In the genomic region with DNA sequence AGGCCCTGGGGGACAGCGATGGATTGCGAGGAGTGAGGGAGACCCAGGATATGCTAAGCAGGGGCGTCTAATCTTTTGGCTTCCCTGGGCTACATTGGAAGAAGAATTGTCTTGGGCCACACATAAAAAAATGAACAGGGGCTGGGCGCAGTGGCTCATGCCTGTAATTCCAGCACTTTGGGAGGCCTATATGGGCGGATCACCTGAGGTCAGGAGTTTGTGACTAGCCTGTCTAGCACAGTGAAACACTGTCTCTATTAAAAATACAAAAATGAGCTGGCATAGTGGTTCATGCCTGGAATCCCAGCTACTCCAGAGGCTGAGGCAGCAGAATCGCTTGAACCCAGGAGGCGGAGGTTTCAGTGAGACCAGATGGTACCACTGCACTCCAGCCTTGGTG, we compare ENCODE assay signal across 39 cellular contexts. TPM values are rescaled to one million over a fixed set of nuclear protein-coding genes. Genes with fewer than 3 reads are reported as not detected.
"Had no signal": no experiment of that assay in that cellular context is flagged by ENCODE, and none has a peak within 500 bp of the region (broad histone marks: within the 10 kb centered on the region; RNA-seq: fewer than 3 reads in every experiment).

No MANE protein-coding gene starts in this region.

- H3K9ac ChIP-seq: KMS-11 had no signal

- H3K27ac ChIP-seq: KMS-11 had no signal

- H3K4me2 ChIP-seq: KMS-11 had no signal

- H3K36me3 ChIP-seq: MG63 had no signal

- H3K9me3 ChIP-seq: MG63 had no signal

- H3K4me3 ChIP-seq: MG63 had no signal

- DNase-seq: Karpas-422, Kasumi-1, KG1, MG63, MM.1S, MV-4-11, NCI-H1048, NCI-H1092, NCI-H1092 treated with DMSO at 0.1 percent for 48 hours, NCI-H1105, NCI-H1105 treated with DMSO at 0.1 percent for 48 hours, NCI-H1417, NCI-H1417 treated with DMSO at 0.1 percent for 48 hours, NCI-H1436, NCI-H1436 treated with DMSO at 0.1 percent for 48 hours, NCI-H146, NCI-H1694, NCI-H1694 treated with DMSO at 0.1 percent for 48 hours, NCI-H187, NCI-H187 treated with DMSO at 0.1 percent for 48 hours, NCI-H1930, NCI-H2029, NCI-H2029 treated with DMSO at 0.1 percent for 48 hours, NCI-H2081, NCI-H2081 treated with DMSO at 0.1 percent for 48 hours, NCI-H2107, NCI-H2171, NCI-H2171 treated with DMSO at 0.1 percent for 48 hours, NCI-H2227 treated with DMSO at 0.1 percent for 48 hours, NCI-H226, NCI-H345, NCI-H446, NCI-H446 treated with DMSO at 0.1 percent for 48 hours, NCI-H510A had no signal

RNA-seq across cellular contexts. Expression of gene PRAMEF12, which starts 10.8 kb away (rescaled TPM):
- total RNA-seq: LHCN-M2, M059J, MCF 10A, NCI-H460 had no signal

RNA-seq across cellular contexts. Expression of gene CFAP107, which starts 16.8 kb away (rescaled TPM):
- total RNA-seq: LHCN-M2, M059J, MCF 10A, NCI-H460 had no signal

RNA-seq across cellular contexts. Expression of gene PRAMEF1, which starts 28.4 kb away (rescaled TPM):
- total RNA-seq: LHCN-M2, M059J, MCF 10A, NCI-H460 had no signal

RNA-seq across cellular contexts. Expression of gene AADACL3, which starts 46.9 kb away (rescaled TPM):
- total RNA-seq: LHCN-M2, M059J, MCF 10A had no signal
